ENCODE assay signal across 18 cellular contexts in genomic region chr6:24887520-24887919, GRCh38. TPM values are rescaled to one million over a fixed set of nuclear protein-coding genes. Genes with fewer than 3 reads are reported as not detected.
DNase-seq lines count a peak whose midpoint lies in the region; ATAC-seq and TF ChIP-seq lines count a peak whose summit lies in the region.
"Had no signal": no experiment of that assay in that cellular context is flagged by ENCODE, and none has a peak within 500 bp of the region (broad histone marks: within the 10 kb centered on the region; RNA-seq: fewer than 3 reads in every experiment).

No MANE protein-coding gene starts in this region.

- ATAC-seq in CD4-positive, CD25-positive, alpha-beta regulatory T cell (ENCODE audit: low read depth in 2 of 2): no peak
- ATAC-seq in T-cell (replicated peaks in 1 of 4): no peak
- ATAC-seq in natural killer cell: no peak
- no peak for ATAC-seq in GM19328 (IDR thresholded peaks at IDR 0.05; ENCODE audit: unreplicated experiment)
- no peak for ATAC-seq in HG03469 (IDR thresholded peaks at IDR 0.05; ENCODE audit: unreplicated experiment)
- ATAC-seq: activated CD4-positive, CD25-positive, alpha-beta regulatory T cell treated with anti-CD3 and anti-CD28 coated beads, Interleukin-2, amount 50 U/mL, for 24 hours; lower lobe of right lung had no signal

- H3K27ac Mint-ChIP-seq in CD4-positive, CD25-positive, alpha-beta regulatory T cell: peak overlapping the region; percentile 37 to 92 (median 81)
- H3K27ac Mint-ChIP-seq in T-cell (peak overlapping the region; percentile 29 to 61), natural killer cell (peak overlapping the region; percentile 90 to 93)
- H3K27ac Mint-ChIP-seq: progenitor cell of endocrine pancreas; T-helper 2 cell treated with Interferon-gamma antibody and Interleukin-4, amounts not matched to agents 5 μg/mL and 100 μg/mL, for 36 hours had no signal

- no peak for TF ChIP-seq CTCF in natural killer cell (IDR thresholded peaks at IDR 0.05)
- TF ChIP-seq CTCF in osteoblast (IDR thresholded peaks at IDR 0.05; ENCODE audit: extremely low read depth, low read depth, low read length): no peak

- no peak for DNase-seq in CD4-positive, CD25-positive, alpha-beta regulatory T cell
- DNase-seq in EH (ENCODE audit: low read depth): peak; percentile 78
- no peak for DNase-seq in T-cell
- no peak for DNase-seq in natural killer cell
- no peak for DNase-seq in kidney tubule cell (ENCODE audit: low spot score)
- DNase-seq in osteoblast (ENCODE audit: insufficient read length, low spot score, missing footprints): no peak
- DNase-seq: head of caudate nucleus, lower lobe of right lung, NCI-H1436 treated with DMSO at 0.1 percent for 48 hours, NCI-H510A, SIG-M5, spleen had no signal

- peaks cover 55 to 91% (median 76%) of the 10 kb centered on the region in 4 donors for H3K4me1 Mint-ChIP-seq in CD4-positive, CD25-positive, alpha-beta regulatory T cell
- H3K4me1 Mint-ChIP-seq in T-cell (peaks cover 84 to 95% (median 87%) of the 10 kb centered on the region in 3 donors), natural killer cell (peaks cover 82 to 89% of the 10 kb centered on the region in 2 donors)

- peak overlapping the region in 1 of 4 donors; percentile 9 for H3K4me3 Mint-ChIP-seq in CD4-positive, CD25-positive, alpha-beta regulatory T cell
- peak overlapping the region in 1 of 3 donors; percentile 8 for H3K4me3 Mint-ChIP-seq in T-cell
- peak overlapping the region; percentile 40 for H3K4me3 Mint-ChIP-seq in natural killer cell
- H3K4me3 Mint-ChIP-seq: T-helper 2 cell treated with Interferon-gamma antibody and Interleukin-4, amounts not matched to agents 5 μg/mL and 100 μg/mL, for 36 hours had no signal

- no peaks in the 10 kb centered on the region for H3K79me2 ChIP-seq in osteoblast (ENCODE audit: insufficient read depth, low read length)

- H3K4me2 ChIP-seq in osteoblast (ENCODE audit: insufficient read depth, low read length): no peak overlapping the region

- peak overlapping the region; percentile 51 for H3K4me3 ChIP-seq in CD4-positive, CD25-positive, alpha-beta regulatory T cell (ENCODE audit: low read depth, low read length)
- no peak overlapping the region for H3K4me3 ChIP-seq in osteoblast (ENCODE audit: insufficient read depth, low read length)
- H3K4me3 ChIP-seq: lower lobe of right lung, spleen, tibial nerve had no signal

- H2AFZ ChIP-seq in osteoblast (ENCODE audit: low read length): no peak overlapping the region

- peaks cover 33% of the 10 kb centered on the region for H3K36me3 ChIP-seq in CD4-positive, CD25-positive, alpha-beta regulatory T cell (ENCODE audit: control insufficient read depth, insufficient read depth, low read length)
- no peaks in the 10 kb centered on the region for H3K36me3 ChIP-seq in osteoblast (ENCODE audit: insufficient read depth, low read length)
- H3K36me3 ChIP-seq: lower lobe of right lung, tibial nerve had no signal

- CTCF ChIA-PET in T-cell (lab: Charles Lee): interaction anchor here (0.5 to 2.3 kb wide), 12 partner anchors 11 to 183 kb away, joined by 3 to 16 read pairs (median 4); no protein-coding TSS in a partner anchor

- intact Hi-C loops in natural killer cell (cut with micrococcal nuclease): no loop called here

- H3K27ac ChIP-seq in CD4-positive, CD25-positive, alpha-beta regulatory T cell (ENCODE audit: insufficient read depth, low read length, poor library complexity, severe bottlenecking): peak overlapping the region; percentile 26
- no peak overlapping the region for H3K27ac ChIP-seq in osteoblast (ENCODE audit: low read depth, low read length)
- H3K27ac ChIP-seq: lower lobe of right lung, spleen, tibial nerve had no signal

- peaks cover 81% of the 10 kb centered on the region for H3K4me1 ChIP-seq in CD4-positive, CD25-positive, alpha-beta regulatory T cell (ENCODE audit: control insufficient read depth, insufficient read depth, low read length, poor library complexity, severe bottlenecking)
- peaks cover 7% of the 10 kb centered on the region for H3K4me1 ChIP-seq in osteoblast (ENCODE audit: insufficient read depth, low read length)
- H3K4me1 ChIP-seq: lower lobe of right lung, tibial nerve had no signal

- H4K20me1 ChIP-seq in osteoblast (ENCODE audit: insufficient read depth, low read length): no peaks in the 10 kb centered on the region

- H3K27me3 Mint-ChIP-seq in CD4-positive, CD25-positive, alpha-beta regulatory T cell: no peaks in the 10 kb centered on the region
- H3K27me3 Mint-ChIP-seq in T-cell (no peaks in the 10 kb centered on the region), natural killer cell (ENCODE audit: low read depth in 2 of 2) (no peaks in the 10 kb centered on the region)
- H3K27me3 Mint-ChIP-seq: progenitor cell of endocrine pancreas had no signal

- POLR2A ChIA-PET in T-cell (lab: Charles Lee): interaction anchor here in 1 of 2 donors (0.6 to 0.9 kb wide), 3 partner anchors 11 to 25 kb away, joined by 3 read pairs; no protein-coding TSS in a partner anchor

- no peaks in the 10 kb centered on the region for H3K9me3 Mint-ChIP-seq in CD4-positive, CD25-positive, alpha-beta regulatory T cell
- no peaks in the 10 kb centered on the region for H3K9me3 Mint-ChIP-seq in T-cell
- no peaks in the 10 kb centered on the region for H3K9me3 Mint-ChIP-seq in natural killer cell
- H3K9me3 Mint-ChIP-seq: T-helper 2 cell treated with Interferon-gamma antibody and Interleukin-4, amounts not matched to agents 5 μg/mL and 100 μg/mL, for 36 hours had no signal

- H3K27me3 ChIP-seq in CD4-positive, CD25-positive, alpha-beta regulatory T cell (ENCODE audit: control insufficient read depth, insufficient read depth, low read length): no peaks in the 10 kb centered on the region
- H3K27me3 ChIP-seq in osteoblast (ENCODE audit: insufficient read depth, low read length): no peaks in the 10 kb centered on the region
- H3K27me3 ChIP-seq: spleen, tibial nerve had no signal

- no peaks in the 10 kb centered on the region for H3K9me3 ChIP-seq in CD4-positive, CD25-positive, alpha-beta regulatory T cell (ENCODE audit: control insufficient read depth in 2 of 2, low read length in 2 of 2)
- H3K9me3 ChIP-seq in osteoblast (ENCODE audit: low read depth, low read length): no peaks in the 10 kb centered on the region
- H3K9me3 ChIP-seq: lower lobe of right lung, spleen, tibial nerve had no signal

- H3K36me3 Mint-ChIP-seq in CD4-positive, CD25-positive, alpha-beta regulatory T cell: peaks cover 39% of the 10 kb centered on the region
- peaks cover 56% of the 10 kb centered on the region for H3K36me3 Mint-ChIP-seq in T-cell
- no peaks in the 10 kb centered on the region for H3K36me3 Mint-ChIP-seq in natural killer cell

RNA-seq across cellular contexts. Expression of gene RIPOR2, which starts 48.2 kb away (rescaled TPM):
- total RNA-seq in CD4-positive, CD25-positive, alpha-beta regulatory T cell: 364 TPM
- polyA plus RNA-seq in CD4-positive, CD25-positive, alpha-beta regulatory T cell: 100 to 1,000 TPM; 320 to 435 (median 407) TPM
- total RNA-seq in T-cell (100 to 1,000 TPM; 381 to 480 (median 441) TPM), natural killer cell (100 to 1,000 TPM; 234 to 312 (median 299) TPM), osteoblast (1.4 and 2.1 TPM in 2 replicates)

Comparison
In these comparisons a context has a peak if more than half of its experiments do, and no peak if none do; other contexts are left out.
1. RNA of gene RIPOR2, which starts 48.2 kb away (total RNA-seq): 381 to 480 TPM in T-cell, 364 TPM in CD4-positive, CD25-positive, alpha-beta regulatory T cell (single experiment) and 234 to 312 TPM in natural killer cell; 1.4 to 2.1 TPM in osteoblast; every median in the first group is over 10 times any median in the second.
2. Peak in every context shown above with its lines, with median percentiles within 50 percentile points of each other: H3K27ac Mint-ChIP-seq.